15 cellular contexts compared by ENCODE assay signal in the genomic region with DNA sequence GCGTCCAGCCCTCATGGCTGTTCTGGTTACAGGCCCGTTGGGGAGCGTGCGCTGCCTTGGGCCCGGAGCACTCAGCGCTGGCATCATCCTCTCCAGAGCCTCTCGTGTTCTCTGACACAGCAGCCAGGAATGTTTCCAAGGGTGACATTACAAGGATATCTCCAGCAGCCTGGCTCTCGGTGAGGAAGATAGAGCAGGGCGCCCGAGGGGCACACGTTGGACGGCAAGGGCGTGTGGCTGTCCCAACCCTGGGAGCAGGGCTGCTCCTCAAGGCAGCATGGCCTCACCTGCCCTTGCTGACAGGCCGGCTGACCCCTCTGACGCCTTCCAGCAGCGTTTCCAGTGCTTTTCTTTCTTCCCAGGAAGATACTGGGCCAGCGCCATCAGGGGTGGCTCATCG. TPM values are rescaled to one million over a fixed set of nuclear protein-coding genes. Genes with fewer than 3 reads are reported as not detected.
DNase-seq lines count a peak whose midpoint lies in the region; ATAC-seq and TF ChIP-seq lines count a peak whose summit lies in the region.
"Had no signal": no experiment of that assay in that cellular context is flagged by ENCODE, and none has a peak within 500 bp of the region (broad histone marks: within the 10 kb centered on the region; RNA-seq: fewer than 3 reads in every experiment).

No MANE protein-coding gene starts in this region.

- H3K9me3 ChIP-seq in smooth muscle cell (replicated peaks; ENCODE audit: low read depth): no peaks in the 10 kb centered on the region
- H3K9me3 ChIP-seq: tibial nerve had no signal

- H3K79me2 ChIP-seq in smooth muscle cell (ENCODE audit: low read depth): no peaks in the 10 kb centered on the region

- no peak overlapping the region for H3K27ac Mint-ChIP-seq in activated T-cell treated with anti-CD3 and anti-CD28 coated beads, Interleukin-2, amount 50 U/mL, for 24 hours
- H3K27ac Mint-ChIP-seq: activated CD4-positive, alpha-beta memory T cell treated with anti-CD3 and anti-CD28 coated beads, Interleukin-2, amount 10 ng/mL, durations not matched to agents 7 days and 5 days; T-helper 1 cell treated with Interleukin-12 subunit alpha and Interleukin-12 subunit beta and Interleukin-4 antibody, amounts not matched to agents 30 μg/mL and 1 μg/mL, for 36 hours had no signal

- peak overlapping the region; percentile 11 for H3K4me3 Mint-ChIP-seq in activated T-cell treated with anti-CD3 and anti-CD28 coated beads, Interleukin-2, amount 50 U/mL, for 4 hours
- H3K4me3 Mint-ChIP-seq in activated T-cell treated with anti-CD3 and anti-CD28 coated beads, Interleukin-2, amount 50 U/mL, for 24 hours: no peak overlapping the region
- H3K4me3 Mint-ChIP-seq: activated CD4-positive, alpha-beta memory T cell treated with anti-CD3 and anti-CD28 coated beads, Interleukin-2, amount 10 ng/mL, durations not matched to agents 7 days and 5 days; T-helper 1 cell treated with Interleukin-12 subunit alpha and Interleukin-12 subunit beta and Interleukin-4 antibody, amounts not matched to agents 30 μg/mL and 1 μg/mL, for 36 hours had no signal

- no peak for DNase-seq in activated T-cell treated with anti-CD3 and anti-CD28 coated beads, Interleukin-2, amount 50 U/mL, for 4 hours
- no peak for DNase-seq in activated T-cell treated with anti-CD3 and anti-CD28 coated beads, Interleukin-2, amount 50 U/mL, for 24 hours
- DNase-seq in T1000 (lab: John Stamatoyannopoulos, UW) (peak; percentile 18), glomerular visceral epithelial cell (ENCODE audit: extremely low spot score) (peak; percentile 58), smooth muscle cell (lab: John Stamatoyannopoulos, UW; ENCODE audit: unreplicated experiment) (no peak), SHP77 treated with DMSO at 0.1 percent for 48 hours (lab: John Stamatoyannopoulos, UW) (no peak)
- no peak for DNase-seq in activated CD4-positive, CD25-positive, alpha-beta regulatory T cell (lab: John Stamatoyannopoulos, UW)
- DNase-seq: activated CD4-positive, alpha-beta memory T cell treated with anti-CD3 and anti-CD28 coated beads, Interleukin-2, amount 10 ng/mL, durations not matched to agents 7 days and 5 days; activated gamma-delta T cell; Kasumi-1; left cardiac atrium; nucleus accumbens had no signal

- H3K36me3 Mint-ChIP-seq in activated T-cell treated with anti-CD3 and anti-CD28 coated beads, Interleukin-2, amount 50 U/mL, for 4 hours (ENCODE audit: insufficient read depth): no peaks in the 10 kb centered on the region
- no peaks in the 10 kb centered on the region for H3K36me3 Mint-ChIP-seq in activated T-cell treated with anti-CD3 and anti-CD28 coated beads, Interleukin-2, amount 50 U/mL, for 24 hours (ENCODE audit: low read depth)

- no peak for TF ChIP-seq CTCF in smooth muscle cell (IDR thresholded peaks at IDR 0.05; ENCODE audit: borderline replicate concordance, insufficient read depth, poor library complexity, severe bottlenecking)

- no peak for ATAC-seq in activated T-cell treated with anti-CD3 and anti-CD28 coated beads, Interleukin-2, amount 50 U/mL, for 4 hours
- ATAC-seq in HG03280 (IDR thresholded peaks at IDR 0.05; ENCODE audit: unreplicated experiment): no peak

- peaks cover 4% of the 10 kb centered on the region for H3K4me1 ChIP-seq in smooth muscle cell (ENCODE audit: low read depth)

- peaks cover 18% of the 10 kb centered on the region for H3F3A ChIP-seq in smooth muscle cell (ENCODE audit: low read depth)

- peaks cover 4% of the 10 kb centered on the region for H3K27me3 ChIP-seq in smooth muscle cell (ENCODE audit: low read depth)

- no peaks in the 10 kb centered on the region for H3K36me3 ChIP-seq in smooth muscle cell (ENCODE audit: low read depth)
- H3K36me3 ChIP-seq: tibial nerve had no signal

- H3K27me3 Mint-ChIP-seq in activated T-cell treated with anti-CD3 and anti-CD28 coated beads, Interleukin-2, amount 50 U/mL, for 4 hours (ENCODE audit: low read depth): peaks cover 39% of the 10 kb centered on the region
- H3K27me3 Mint-ChIP-seq in activated T-cell treated with anti-CD3 and anti-CD28 coated beads, Interleukin-2, amount 50 U/mL, for 24 hours: peaks cover 52% of the 10 kb centered on the region

- 40% methylated on average over 17 of the region's 18 CpGs for WGBS in smooth muscle cell (ENCODE audit: low lambda C conversion rate)

- no peak overlapping the region for H3K4me3 ChIP-seq in smooth muscle cell
- H3K4me3 ChIP-seq: tibial nerve had no signal

- no peaks in the 10 kb centered on the region for H4K20me1 ChIP-seq in smooth muscle cell (ENCODE audit: low read depth)

- peaks cover 21% of the 10 kb centered on the region for H3K4me1 Mint-ChIP-seq in activated T-cell treated with anti-CD3 and anti-CD28 coated beads, Interleukin-2, amount 50 U/mL, for 4 hours (ENCODE audit: low read depth)
- peaks cover 23% of the 10 kb centered on the region for H3K4me1 Mint-ChIP-seq in activated T-cell treated with anti-CD3 and anti-CD28 coated beads, Interleukin-2, amount 50 U/mL, for 24 hours (ENCODE audit: low read depth)

- peak overlapping the region; percentile 1 for H3K4me2 ChIP-seq in smooth muscle cell

- H2AFZ ChIP-seq in smooth muscle cell (ENCODE audit: low read depth): no peak overlapping the region

- H3K9ac ChIP-seq in smooth muscle cell (ENCODE audit: low read depth): no peak overlapping the region

- H3K9me3 Mint-ChIP-seq in activated T-cell treated with anti-CD3 and anti-CD28 coated beads, Interleukin-2, amount 50 U/mL, for 4 hours: no peaks in the 10 kb centered on the region
- H3K9me3 Mint-ChIP-seq in activated T-cell treated with anti-CD3 and anti-CD28 coated beads, Interleukin-2, amount 50 U/mL, for 24 hours: no peaks in the 10 kb centered on the region
- H3K9me3 Mint-ChIP-seq: activated CD4-positive, alpha-beta memory T cell treated with anti-CD3 and anti-CD28 coated beads, Interleukin-2, amount 10 ng/mL, durations not matched to agents 7 days and 5 days; T-helper 1 cell treated with Interleukin-12 subunit alpha and Interleukin-12 subunit beta and Interleukin-4 antibody, amounts not matched to agents 30 μg/mL and 1 μg/mL, for 36 hours had no signal

- no peak overlapping the region for H3K27ac ChIP-seq in smooth muscle cell (ENCODE audit: low read depth)
- H3K27ac ChIP-seq: tibial nerve had no signal

RNA-seq across cellular contexts. Expression of a gene that starts 14.4 kb away (rescaled TPM):
- total RNA-seq in activated T-cell treated with anti-CD3 and anti-CD28 coated beads, Interleukin-2, amount 50 U/mL, for 4 hours: not detected
- total RNA-seq in smooth muscle cell: not detected in 2 replicates
- not detected in 2 replicates for polyA plus RNA-seq in smooth muscle cell
- total RNA-seq: activated CD4-positive, alpha-beta memory T cell treated with anti-CD3 and anti-CD28 coated beads, Interleukin-2, amount 10 ng/mL, durations not matched to agents 7 days and 5 days; left cardiac atrium; tibial nerve had no signal

RNA-seq across cellular contexts. Expression of a gene that starts 22.6 kb away (rescaled TPM):
- not detected for total RNA-seq in activated T-cell treated with anti-CD3 and anti-CD28 coated beads, Interleukin-2, amount 50 U/mL, for 4 hours
- not detected in 2 replicates for total RNA-seq in smooth muscle cell
- polyA plus RNA-seq in smooth muscle cell: not detected in 2 replicates
- total RNA-seq: activated CD4-positive, alpha-beta memory T cell treated with anti-CD3 and anti-CD28 coated beads, Interleukin-2, amount 10 ng/mL, durations not matched to agents 7 days and 5 days; left cardiac atrium; tibial nerve had no signal

Comparison
In these comparisons a context has a peak if more than half of its experiments do, and no peak if none do; other contexts are left out.
1. DNase-seq: peak in T1000 (single experiment) and glomerular visceral epithelial cell (single experiment); none in activated T-cell treated with anti-CD3 and anti-CD28 coated beads, Interleukin-2, amount 50 U/mL, for 4 hours (single experiment), activated T-cell treated with anti-CD3 and anti-CD28 coated beads, Interleukin-2, amount 50 U/mL, for 24 hours (single experiment), smooth muscle cell (single experiment), SHP77 treated with DMSO at 0.1 percent for 48 hours (single experiment) and activated CD4-positive, CD25-positive, alpha-beta regulatory T cell (0 of 4).